In genomic region chrX:53186363-53186762, GRCh38 we compare ENCODE assay signal across 17 cellular contexts. TPM values are rescaled to one million over a fixed set of nuclear protein-coding genes. Genes with fewer than 3 reads are reported as not detected.
DNase-seq lines count a peak whose midpoint lies in the region; ATAC-seq, FAIRE-seq and TF ChIP-seq lines count a peak whose summit lies in the region.
"Had no signal": no experiment of that assay in that cellular context is flagged by ENCODE, and none has a peak within 500 bp of the region (broad histone marks: within the 10 kb centered on the region; RNA-seq: fewer than 3 reads in every experiment).

No MANE protein-coding gene starts in this region.

- H3K4me3 ChIP-seq in astrocyte (ENCODE audit: insufficient read depth, low read depth, low read length) = no peak overlapping the region
- no peak overlapping the region for H3K4me3 ChIP-seq in trophoblast cell (ENCODE audit: low read depth, low read length)
- no peak overlapping the region for H3K4me3 ChIP-seq in body of pancreas
- H3K4me3 ChIP-seq: spleen had no signal

- H4K91ac ChIP-seq in trophoblast cell (ENCODE audit: low read depth, low read length) = no peak overlapping the region

- H2BK12ac ChIP-seq in trophoblast cell (ENCODE audit: low read length) = no peak overlapping the region

- no peaks in the 10 kb centered on the region for H3K9me3 Mint-ChIP-seq in Calu3 (ENCODE audit: low read depth, unreplicated experiment)
- H3K9me3 Mint-ChIP-seq in astrocyte (ENCODE audit: unreplicated experiment) = no peaks in the 10 kb centered on the region
- H3K9me3 Mint-ChIP-seq: central memory CD8-positive, alpha-beta T cell; stimulated activated memory B cell treated with anti-CD40 and anti-IgM and Interleukin-4, amounts not matched to agents 10 μg/mL and 1 μg/mL and 100 μg/mL, for 72 hours had no signal

- no peak overlapping the region for H3K18ac ChIP-seq in trophoblast cell (ENCODE audit: low read length)

- no peak overlapping the region for H3K9ac ChIP-seq in astrocyte (ENCODE audit: low read length)
- H3K9ac ChIP-seq in trophoblast cell (ENCODE audit: low read length) = no peak overlapping the region

- H2AK5ac ChIP-seq in trophoblast cell (ENCODE audit: low read length) = no peak overlapping the region

- H3K27me3 ChIP-seq in astrocyte (ENCODE audit: insufficient read depth, low read length) (no peaks in the 10 kb centered on the region), trophoblast cell (ENCODE audit: insufficient read depth, low read length) (no peaks in the 10 kb centered on the region), body of pancreas (no peaks in the 10 kb centered on the region)
- H3K27me3 ChIP-seq: spleen had no signal

- H3K4me3 Mint-ChIP-seq in Calu3 (ENCODE audit: low read depth, unreplicated experiment) (no peak overlapping the region), astrocyte (ENCODE audit: unreplicated experiment) (no peak overlapping the region)
- H3K4me3 Mint-ChIP-seq: central memory CD8-positive, alpha-beta T cell; neural crest cell; stimulated activated memory B cell treated with anti-CD40 and anti-IgM and Interleukin-4, amounts not matched to agents 10 μg/mL and 1 μg/mL and 100 μg/mL, for 72 hours had no signal

- H2BK5ac ChIP-seq in trophoblast cell (ENCODE audit: low read depth, low read length, poor library complexity) = no peak overlapping the region

- H3K27ac ChIP-seq in astrocyte (ENCODE audit: low read depth, low read length) = no peak overlapping the region
- no peak overlapping the region for H3K27ac ChIP-seq in trophoblast cell (ENCODE audit: low read depth, low read length)
- no peak overlapping the region for H3K27ac ChIP-seq in body of pancreas
- H3K27ac ChIP-seq: spleen had no signal

- H3K9me3 ChIP-seq in astrocyte (ENCODE audit: insufficient read depth, low read depth, low read length) = no peaks in the 10 kb centered on the region
- H3K9me3 ChIP-seq in trophoblast cell (ENCODE audit: insufficient read depth, low read depth, low read length) = no peaks in the 10 kb centered on the region
- no peaks in the 10 kb centered on the region for H3K9me3 ChIP-seq in body of pancreas
- H3K9me3 ChIP-seq: spleen had no signal

- no peak overlapping the region for H3K4ac ChIP-seq in trophoblast cell (ENCODE audit: low read depth, low read length)

- no peak overlapping the region for H4K12ac ChIP-seq in trophoblast cell (ENCODE audit: low read depth, low read length)

- H3K14ac ChIP-seq in trophoblast cell (ENCODE audit: low read length) = no peak overlapping the region

- no peak overlapping the region for H3K4me2 ChIP-seq in astrocyte (ENCODE audit: low read length)
- H3K4me2 ChIP-seq in trophoblast cell (ENCODE audit: low read length) = no peak overlapping the region

- H3K79me2 ChIP-seq in astrocyte (ENCODE audit: insufficient read depth, low read length) (no peaks in the 10 kb centered on the region), trophoblast cell (ENCODE audit: control insufficient read depth, insufficient read depth, low read length, poor library complexity) (no peaks in the 10 kb centered on the region)

- WGBS in trophoblast cell (ENCODE audit: extremely low coverage, insufficient coverage, insufficient read length) = no CpG with 5 or more reads among the region's 2 CpGs
- 21 to 53% methylated on average over 2 of the region's 2 CpGs for WGBS in body of pancreas, 2 donors

- DNase-seq in Calu3 = peak; percentile 38
- peak; percentile 91 for DNase-seq in HPDE6-E6E7 (ENCODE audit: extremely low spot score)
- peak; percentile 55 for DNase-seq in astrocyte (ENCODE audit: low read depth)
- peak; percentile 56 to 72 for DNase-seq in trophoblast cell
- DNase-seq in DMS153 treated with DMSO at 0.1 percent for 48 hours (lab: John Stamatoyannopoulos, UW; ENCODE audit: unreplicated experiment) = no peak
- DNase-seq in body of pancreas = no peak
- DNase-seq in effector CD8-positive, alpha-beta T cell (lab: John Stamatoyannopoulos, UW) = no peak
- DNase-seq: Kasumi-1, left cardiac atrium, NCI-H2171, OCI-M1, spleen, T1000 had no signal

- H3K4me1 ChIP-seq in astrocyte (ENCODE audit: insufficient read depth, low read length) (peaks cover 8% of the 10 kb centered on the region), trophoblast cell (ENCODE audit: control insufficient read depth in 1 of 2, insufficient read depth in 2 of 2, low read length in 2 of 2) (no peaks in the 10 kb centered on the region), body of pancreas (no peaks in the 10 kb centered on the region)
- H3K4me1 ChIP-seq: spleen had no signal

- CTCF ChIA-PET in Calu3 (lab: Charles Lee) = no interaction called here

- H3K27me3 Mint-ChIP-seq in Calu3 (ENCODE audit: unreplicated experiment) (no peaks in the 10 kb centered on the region), astrocyte (ENCODE audit: low read depth, unreplicated experiment) (no peaks in the 10 kb centered on the region)
- H3K27me3 Mint-ChIP-seq: central memory CD8-positive, alpha-beta T cell; stimulated activated memory B cell treated with anti-CD40 and anti-IgM and Interleukin-4, amounts not matched to agents 10 μg/mL and 1 μg/mL and 100 μg/mL, for 72 hours had no signal

- BruUV-seq in Calu3 (replicated peaks; lab: Mats Ljungman, UMichigan) = no TSS peak

- H3K36me3 Mint-ChIP-seq in Calu3 (ENCODE audit: insufficient read depth, unreplicated experiment) (peaks cover 12% of the 10 kb centered on the region), astrocyte (ENCODE audit: low read depth, unreplicated experiment) (no peaks in the 10 kb centered on the region)
- H3K36me3 Mint-ChIP-seq: stimulated activated memory B cell treated with anti-CD40 and anti-IgM and Interleukin-4, amounts not matched to agents 10 μg/mL and 1 μg/mL and 100 μg/mL, for 72 hours had no signal

- peaks cover 9% of the 10 kb centered on the region for H3K4me1 Mint-ChIP-seq in Calu3 (ENCODE audit: low read depth, unreplicated experiment)
- H3K4me1 Mint-ChIP-seq in astrocyte (ENCODE audit: low read depth, unreplicated experiment) = peaks cover 18% of the 10 kb centered on the region
- H3K4me1 Mint-ChIP-seq: central memory CD8-positive, alpha-beta T cell; neural crest cell; stimulated activated memory B cell treated with anti-CD40 and anti-IgM and Interleukin-4, amounts not matched to agents 10 μg/mL and 1 μg/mL and 100 μg/mL, for 72 hours had no signal

- no peak overlapping the region for H2BK120ac ChIP-seq in trophoblast cell (ENCODE audit: insufficient read depth, low read length, poor library complexity)

- H3K36me3 ChIP-seq in astrocyte (ENCODE audit: insufficient read depth, low read length) (peaks cover 4% of the 10 kb centered on the region), trophoblast cell (ENCODE audit: control insufficient read depth in 1 of 2, insufficient read depth in 2 of 2, low read length in 2 of 2) (no peaks in the 10 kb centered on the region), body of pancreas (replicated peaks in 1 of 2; ENCODE audit: insufficient read depth in 1 of 2, low read depth in 2 of 2) (no peaks in the 10 kb centered on the region)

- no peak overlapping the region for H3K27ac Mint-ChIP-seq in Calu3 (ENCODE audit: unreplicated experiment)
- peak overlapping the region; percentile 77 for H3K27ac Mint-ChIP-seq in astrocyte (ENCODE audit: unreplicated experiment)
- H3K27ac Mint-ChIP-seq: stimulated activated memory B cell treated with anti-CD40 and anti-IgM and Interleukin-4, amounts not matched to agents 10 μg/mL and 1 μg/mL and 100 μg/mL, for 72 hours had no signal

- FAIRE-seq in astrocyte (lab: Jason Lieb, UNC) = peak; percentile 32

- H3K79me1 ChIP-seq in trophoblast cell (ENCODE audit: low read length) = no peaks in the 10 kb centered on the region

- no peak for ATAC-seq in body of pancreas
- no peak for ATAC-seq in GM18520 (IDR thresholded peaks at IDR 0.05; ENCODE audit: unreplicated experiment)
- ATAC-seq: stimulated activated memory B cell treated with anti-CD40 and anti-IgM and Interleukin-4, amounts not matched to agents 10 μg/mL and 1 μg/mL and 100 μg/mL, for 72 hours had no signal

- H4K8ac ChIP-seq in trophoblast cell (ENCODE audit: low read depth, low read length) = no peak overlapping the region

- intact Hi-C loops in Calu3 (cut with micrococcal nuclease; ENCODE audit: unreplicated experiment) = no loop called here
- intact Hi-C loops in body of pancreas (cut with DNase I) = no loop called here

- TF ChIP-seq CTCF in Calu3 (IDR thresholded peaks at IDR 0.05; ENCODE audit: unreplicated experiment) (no peak), astrocyte (IDR thresholded peaks at IDR 0.05; ENCODE audit: insufficient read depth, low read depth, low read length) (no peak), body of pancreas (IDR thresholded peaks at IDR 0.05) (no peak)

- no peak for TF ChIP-seq POLR2A in body of pancreas (IDR thresholded peaks at IDR 0.05)

- no peaks in the 10 kb centered on the region for H4K20me1 ChIP-seq in astrocyte (ENCODE audit: insufficient read depth, low read length)

- H2AFZ ChIP-seq in astrocyte (ENCODE audit: low read depth, low read length) (no peak overlapping the region), trophoblast cell (ENCODE audit: insufficient read depth, low read length, poor library complexity) (no peak overlapping the region)

- H3K23ac ChIP-seq in trophoblast cell (ENCODE audit: low read length) = no peak overlapping the region

RNA-seq across cellular contexts. Expression of gene KDM5C, which starts 38.6 kb away (rescaled TPM):
- total RNA-seq in Calu3 (2022) = 91.6 and 98.4 TPM in 2 replicates
- total RNA-seq in astrocyte = 79.5 and 84.5 TPM in 2 replicates
- 31.3 and 33.3 TPM in 2 replicates for polyA plus RNA-seq in trophoblast cell (2013)
- total RNA-seq in body of pancreas = 100 to 1,000 TPM in 1 of 2 donors, 10 to 100 TPM in 1; 65.1 to 171 TPM

Comparison
In these comparisons a context has a peak if more than half of its experiments do, and no peak if none do; other contexts are left out.
1. DNase-seq: peak in Calu3 (single experiment), HPDE6-E6E7 (single experiment), astrocyte (single experiment) and trophoblast cell (2 of 2); none in DMS153 treated with DMSO at 0.1 percent for 48 hours (single experiment), body of pancreas (0 of 4) and effector CD8-positive, alpha-beta T cell (single experiment).